8 cellular contexts compared by ENCODE assay signal in the genomic region with DNA sequence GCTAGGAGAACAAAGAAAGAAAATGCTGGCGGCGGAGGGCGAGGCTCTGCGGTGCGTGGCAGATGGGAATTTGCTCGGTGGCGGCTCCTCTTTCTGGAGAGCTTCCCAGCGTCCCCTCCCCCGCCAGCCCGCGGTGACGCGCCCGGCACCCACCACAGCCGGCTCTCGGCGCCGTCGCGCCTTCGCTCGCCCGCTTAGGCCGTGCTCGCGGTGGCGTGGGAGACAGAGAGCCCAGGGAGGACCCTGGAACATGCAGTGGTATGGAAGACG. TPM values are rescaled to one million over a fixed set of nuclear protein-coding genes. Genes with fewer than 3 reads are reported as not detected.
DNase-seq lines count a peak whose midpoint lies in the region; ATAC-seq and TF ChIP-seq lines count a peak whose summit lies in the region.

No MANE protein-coding gene starts in this region.

- peak overlapping the region; percentile 62 for H3K4me3 ChIP-seq in colonic mucosa

- no peaks in the 10 kb centered on the region for H3K9me3 ChIP-seq in colonic mucosa

- H3K27me3 ChIP-seq in colonic mucosa: no peaks in the 10 kb centered on the region
- no peaks in the 10 kb centered on the region for H3K27me3 ChIP-seq in layer of hippocampus (ENCODE audit: control insufficient read depth, insufficient read depth, low read length)

- TF ChIP-seq CTCF in colonic mucosa (IDR thresholded peaks at IDR 0.05): no peak

- H3K9ac ChIP-seq in colonic mucosa (ENCODE audit: low read depth in 2 of 2, low read length in 2 of 2): peak overlapping the region; percentile 79 to 87

- ATAC-seq in HG03135 (IDR thresholded peaks at IDR 0.05; ENCODE audit: unreplicated experiment): peak; percentile 14

- no peaks in the 10 kb centered on the region for H3K4me1 ChIP-seq in colonic mucosa

- H3K27ac ChIP-seq in colonic mucosa (peak overlapping the region; percentile 87), layer of hippocampus (ENCODE audit: low read depth, low read length) (peak overlapping the region; percentile 92)

- no peaks in the 10 kb centered on the region for H3K36me3 ChIP-seq in colonic mucosa

- peak; percentile 43 for DNase-seq in activated T-cell treated with anti-CD3 and anti-CD28 coated beads for 48 hours (ENCODE audit: low read depth)
- no peak for DNase-seq in activated T-cell treated with anti-CD3 and anti-CD28 coated beads, Interleukin-2, amount 50 U/mL, for 1 hour
- peak; percentile 54 for DNase-seq in SW480 (ENCODE audit: low spot score)
- DNase-seq in colonic mucosa: peak; percentile 45
- DNase-seq in stimulated activated CD4-positive, alpha-beta T cell treated with anti-CD3 and anti-CD28 coated beads, Interleukin-15, amount 100 ng/mL, for 24 hours: peak; percentile 63
- no peak for DNase-seq in COLO829 (ENCODE audit: low spot score)

- intact Hi-C loops in colonic mucosa (cut with DNase I): no loop called here

RNA-seq across cellular contexts. Expression of a gene that starts 0.6 kb away (rescaled TPM):
- 1 to 10 TPM; 3.5 to 8.2 TPM for total RNA-seq in colonic mucosa

Comparison
In these comparisons a context has a peak if more than half of its experiments do, and no peak if none do; other contexts are left out.
1. DNase-seq: peak in activated T-cell treated with anti-CD3 and anti-CD28 coated beads for 48 hours (single experiment), SW480 (single experiment), colonic mucosa (single experiment) and stimulated activated CD4-positive, alpha-beta T cell treated with anti-CD3 and anti-CD28 coated beads, Interleukin-15, amount 100 ng/mL, for 24 hours (single experiment); none in activated T-cell treated with anti-CD3 and anti-CD28 coated beads, Interleukin-2, amount 50 U/mL, for 1 hour (single experiment) and COLO829 (single experiment).